ENCODE assay signal across 10 cellular contexts in the genomic region with DNA sequence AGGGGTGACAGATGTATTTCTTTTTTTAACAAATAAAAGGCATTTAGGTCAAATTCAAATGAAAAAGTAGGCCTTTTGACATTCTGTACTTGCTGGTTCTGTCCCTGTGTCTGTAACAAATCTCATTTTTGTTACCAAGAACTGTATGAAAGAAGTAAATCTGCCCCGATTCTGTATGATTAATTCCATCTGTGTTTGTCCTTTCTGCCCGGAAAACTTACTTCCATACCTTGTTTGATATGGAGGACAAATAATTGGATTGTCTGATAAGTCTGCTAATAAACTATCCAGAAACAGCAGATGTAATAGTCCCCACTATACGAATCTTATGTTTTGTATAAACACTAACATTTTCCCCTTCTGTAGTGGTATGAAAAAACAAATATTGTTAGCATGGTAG.
"Had no signal": no experiment of that assay in that cellular context is flagged by ENCODE, and none has a peak within 500 bp of the region (broad histone marks: within the 10 kb centered on the region; RNA-seq: fewer than 3 reads in every experiment).

No MANE protein-coding gene starts in this region.

- H3K4me3 Mint-ChIP-seq: GM23338, HFFc6, IgD-negative memory B cell had no signal

- FAIRE-seq: H1, HepG2 had no signal

- H2AFZ ChIP-seq: GM23338 had no signal

- H3K36me3 ChIP-seq: HAP-1 had no signal

- H3K36me3 Mint-ChIP-seq: IgD-negative memory B cell had no signal

- H3K27ac Mint-ChIP-seq: GM23338, HFFc6, IgD-negative memory B cell had no signal

- H3K4me1 ChIP-seq: HAP-1 had no signal

- H3K4me1 Mint-ChIP-seq: GM23338, IgD-negative memory B cell had no signal

- DNase-seq: H7, HFFc6, KBM-7 had no signal

- H3K27ac ChIP-seq: HL-60 had no signal

- H3K4me2 ChIP-seq: GM23338 had no signal

- H3K9me3 ChIP-seq: HAP-1 had no signal

- H3K4me3 ChIP-seq: GM23338, HAP-1 had no signal

- ATAC-seq: GM23338, HCT116, HepG2 had no signal

- H3K9me3 Mint-ChIP-seq: HFFc6 had no signal
